ENCODE assay signal across 13 cellular contexts in the genomic region with DNA sequence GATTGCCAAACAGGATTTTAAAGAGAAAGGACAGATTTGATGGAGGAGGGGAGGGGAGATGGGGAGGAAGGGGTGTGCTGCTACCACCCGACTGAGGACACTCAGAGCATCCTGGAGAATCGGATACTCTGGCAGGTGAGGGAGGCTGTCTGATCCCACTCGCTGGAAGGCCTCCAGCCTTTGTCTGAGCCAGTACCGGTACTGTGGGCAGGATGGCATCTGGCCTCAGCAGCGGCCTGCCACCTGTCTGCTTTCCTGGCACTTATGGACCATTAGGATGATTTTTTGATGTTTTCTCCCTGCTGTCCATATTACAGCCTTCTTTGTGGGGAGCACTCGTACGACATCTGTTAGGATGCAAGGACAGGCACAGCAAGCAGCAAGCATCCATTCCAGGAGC. TPM values are rescaled to one million over a fixed set of nuclear protein-coding genes. Genes with fewer than 3 reads are reported as not detected.
DNase-seq lines count a peak whose midpoint lies in the region; ATAC-seq, FAIRE-seq and TF ChIP-seq lines count a peak whose summit lies in the region.
"Had no signal": no experiment of that assay in that cellular context is flagged by ENCODE, and none has a peak within 500 bp of the region (broad histone marks: within the 10 kb centered on the region; RNA-seq: fewer than 3 reads in every experiment).

No MANE protein-coding gene starts in this region.

- CTCF ChIA-PET in CD4-positive, alpha-beta T cell (lab: Charles Lee): interaction anchor here (1.3 to 1.8 kb wide), 4 partner anchors 12 to 64 kb away, joined by 4 to 13 read pairs (median 6); partner anchors contain the start of gene ATP2B4
- CTCF ChIA-PET in K562 (lab: Yijun Ruan, JAX; ENCODE audit: low intra/inter-chr PET ratio): interaction anchor here (1.1 kb wide), 1 partner anchor 29 kb away, joined by 4 read pairs; no protein-coding TSS in a partner anchor
- CTCF ChIA-PET in naive thymus-derived CD4-positive, alpha-beta T cell (lab: Charles Lee): no interaction called here

- ATAC-seq in CD4-positive, alpha-beta T cell (ENCODE audit: poor library complexity): no peak
- no peak for ATAC-seq in K562
- ATAC-seq in naive thymus-derived CD4-positive, alpha-beta T cell: no peak
- no peak for ATAC-seq in GM21381 (IDR thresholded peaks at IDR 0.05; ENCODE audit: unreplicated experiment)
- no peak for ATAC-seq in GM18519 (IDR thresholded peaks at IDR 0.05; ENCODE audit: low FRiP score, unreplicated experiment)
- no peak for ATAC-seq in HG03432 (IDR thresholded peaks at IDR 0.05; ENCODE audit: unreplicated experiment)
- ATAC-seq: activated CD8-positive, alpha-beta memory T cell treated with anti-CD3 and anti-CD28 coated beads, Interleukin-2, amount 10 ng/mL, durations not matched to agents 7 days and 5 days; body of pancreas had no signal

- FAIRE-seq in K562 (lab: Jason Lieb, UNC): no peak

- H3K9ac ChIP-seq in K562 (ENCODE audit: insufficient read depth in 1 of 2, low read depth in 2 of 2, low read length in 2 of 2): peak overlapping the region in 1 of 2 experiments; percentile 31; a peak in 1 of 4 replicates

- TF ChIP-seq EP300 in K562 (IDR thresholded peaks at IDR 0.05; ENCODE audit: low read length): no peak

- H4K20me1 ChIP-seq in K562 (replicated peaks; ENCODE audit: control insufficient read depth, insufficient read depth, low read length): no peaks in the 10 kb centered on the region

- WGBS in K562 (ENCODE audit: insufficient coverage, low coverage, missing lambda C conversion rate): 76% methylated on average over 7 of the region's 7 CpGs

- no peaks in the 10 kb centered on the region for H3K9me3 ChIP-seq in CD4-positive, alpha-beta T cell (ENCODE audit: control insufficient read depth, low read length)
- H3K9me3 ChIP-seq in K562 (replicated peaks; ENCODE audit: control insufficient read depth, insufficient read depth, low read depth, low read length): no peaks in the 10 kb centered on the region
- no peaks in the 10 kb centered on the region for H3K9me3 ChIP-seq in naive thymus-derived CD4-positive, alpha-beta T cell (ENCODE audit: control insufficient read depth in 2 of 3, low read length in 3 of 3)
- H3K9me3 ChIP-seq: body of pancreas had no signal

- intact Hi-C loops in CD4-positive, alpha-beta T cell (cut with DNase I, micrococcal nuclease): no loop called here
- intact Hi-C loops in K562 (cut with micrococcal nuclease): no loop called here
- intact Hi-C loops in naive thymus-derived CD4-positive, alpha-beta T cell (cut with micrococcal nuclease): no loop called here

- no TSS peak for BruUV-seq in K562 (replicated peaks; lab: Mats Ljungman, UMichigan)

- no peaks in the 10 kb centered on the region for H3K79me2 ChIP-seq in K562 (ENCODE audit: control insufficient read depth, insufficient read depth, low read length)

- H3K36me3 Mint-ChIP-seq in CD4-positive, alpha-beta T cell (ENCODE audit: low read depth): peaks cover 63% of the 10 kb centered on the region
- H3K36me3 Mint-ChIP-seq in naive thymus-derived CD4-positive, alpha-beta T cell: peaks cover 0 to 39% (median 8%) of the 10 kb centered on the region in 5 donors

- H3K4me2 ChIP-seq in K562 (ENCODE audit: insufficient read depth, low read length): no peak overlapping the region
- H3K4me2 ChIP-seq: smooth muscle cell had no signal

- no peak for TF ChIP-seq CTCF in CD4-positive, alpha-beta T cell (IDR thresholded peaks at IDR 0.05)
- no peak for TF ChIP-seq CTCF in K562 (IDR thresholded peaks at IDR 0.05 in 2 of 3, conservative IDR thresholded peaks at IDR 0.05 in 1 of 3; ENCODE audit: insufficient read depth in 2 of 3, low read depth in 1 of 3, low read length in 3 of 3)

- H3K4me1 ChIP-seq in K562 (replicated peaks in 1 of 2; ENCODE audit: control insufficient read depth in 2 of 2, insufficient read depth in 2 of 2, low read length in 2 of 2): peaks cover 11 to 21% of the 10 kb centered on the region in 2 experiments; a peak in 4 of 5 replicates
- peaks cover 8 to 17% of the 10 kb centered on the region in 2 donors for H3K4me1 ChIP-seq in naive thymus-derived CD4-positive, alpha-beta T cell (ENCODE audit: control insufficient read depth in 2 of 2, insufficient read depth in 2 of 2, low read length in 2 of 2)

- H3K4me1 Mint-ChIP-seq in CD4-positive, alpha-beta T cell (ENCODE audit: low read depth): peaks cover 67% of the 10 kb centered on the region
- H3K4me1 Mint-ChIP-seq in naive thymus-derived CD4-positive, alpha-beta T cell: peaks cover 40 to 62% (median 45%) of the 10 kb centered on the region in 7 donors

- H3K27me3 ChIP-seq in CD4-positive, alpha-beta T cell (ENCODE audit: control insufficient read depth, insufficient read depth, low read length): no peaks in the 10 kb centered on the region
- no peaks in the 10 kb centered on the region; a peak in 1 of 5 replicates for H3K27me3 ChIP-seq in K562 (ENCODE audit: control insufficient read depth in 2 of 2, insufficient read depth in 2 of 2, low read length in 2 of 2)
- H3K27me3 ChIP-seq in naive thymus-derived CD4-positive, alpha-beta T cell (ENCODE audit: control insufficient read depth in 2 of 2, insufficient read depth in 2 of 2, low read length in 2 of 2): no peaks in the 10 kb centered on the region
- H3K27me3 ChIP-seq: body of pancreas had no signal

- H2AFZ ChIP-seq in K562 (ENCODE audit: low read depth, low read length): no peak overlapping the region

- DNase-seq in CD4-positive, alpha-beta T cell: no peak
- DNase-seq in NCI-H1105 treated with DMSO at 0.1 percent for 48 hours (lab: John Stamatoyannopoulos, UW) (peak; percentile 69), K562 (ENCODE audit: extremely low read depth in 1 of 4, low spot score in 3 of 4) (no peak), mesenteric fat pad (ENCODE audit: low spot score) (no peak)
- DNase-seq in naive thymus-derived CD4-positive, alpha-beta T cell: no peak
- DNase-seq: activated CD8-positive, alpha-beta memory T cell treated with anti-CD3 and anti-CD28 coated beads, Interleukin-2, amount 10 ng/mL, durations not matched to agents 7 days and 5 days; NCI-H1048 had no signal

- H3K4me3 Mint-ChIP-seq in CD4-positive, alpha-beta T cell: no peak overlapping the region
- H3K4me3 Mint-ChIP-seq in naive thymus-derived CD4-positive, alpha-beta T cell: peak overlapping the region in 8 of 10 donors; percentile 30 to 72 (median 52)
- H3K4me3 Mint-ChIP-seq: activated CD8-positive, alpha-beta memory T cell treated with anti-CD3 and anti-CD28 coated beads, Interleukin-2, amount 10 ng/mL, durations not matched to agents 7 days and 5 days; nephron had no signal

- H3K27ac ChIP-seq in CD4-positive, alpha-beta T cell (ENCODE audit: low read depth, low read length): no peak overlapping the region
- H3K27ac ChIP-seq in K562 (ENCODE audit: extremely low read depth, low read depth, low read length): no peak overlapping the region
- no peak overlapping the region for H3K27ac ChIP-seq in naive thymus-derived CD4-positive, alpha-beta T cell (ENCODE audit: low read depth, low read length)
- H3K27ac ChIP-seq: body of pancreas had no signal

- H3K27me3 Mint-ChIP-seq in CD4-positive, alpha-beta T cell: no peaks in the 10 kb centered on the region
- H3K27me3 Mint-ChIP-seq in naive thymus-derived CD4-positive, alpha-beta T cell: no peaks in the 10 kb centered on the region
- H3K27me3 Mint-ChIP-seq: activated CD8-positive, alpha-beta memory T cell treated with anti-CD3 and anti-CD28 coated beads, Interleukin-2, amount 10 ng/mL, durations not matched to agents 7 days and 5 days had no signal

- no peak for TF ChIP-seq POLR2A in K562 (conservative IDR thresholded peaks at IDR 0.05)

- peak overlapping the region; percentile 48 for H3K27ac Mint-ChIP-seq in CD4-positive, alpha-beta T cell
- H3K27ac Mint-ChIP-seq in naive thymus-derived CD4-positive, alpha-beta T cell: peak overlapping the region in 5 of 9 donors; percentile 8 to 85 (median 44)

- in situ Hi-C loops in K562 (cut with MboI): no loop called here

- POLR2A ChIA-PET in CD4-positive, alpha-beta T cell (lab: Charles Lee): interaction anchor here (1.2 to 2.2 kb wide), 4 partner anchors 12 to 45 kb away, joined by 3 to 10 read pairs (median 4); partner anchors contain the start of gene ATP2B4
- POLR2A ChIA-PET in K562 (lab: Yijun Ruan, JAX): interaction anchor here (0.5 to 1.2 kb wide), 2 partner anchors 15 to 86 kb away, joined by 3 to 4 read pairs; no protein-coding TSS in a partner anchor
- POLR2A ChIA-PET in naive thymus-derived CD4-positive, alpha-beta T cell (lab: Charles Lee): no interaction called here

- no peak overlapping the region for H3K4me3 ChIP-seq in K562
- H3K4me3 ChIP-seq in naive thymus-derived CD4-positive, alpha-beta T cell (ENCODE audit: low read length): no peak overlapping the region
- H3K4me3 ChIP-seq: body of pancreas, smooth muscle cell had no signal

- H3K9me1 ChIP-seq in K562 (ENCODE audit: control insufficient read depth, insufficient read depth, low read length): no peaks in the 10 kb centered on the region

- H3K9me3 Mint-ChIP-seq in CD4-positive, alpha-beta T cell: no peaks in the 10 kb centered on the region
- no peaks in the 10 kb centered on the region for H3K9me3 Mint-ChIP-seq in naive thymus-derived CD4-positive, alpha-beta T cell
- H3K9me3 Mint-ChIP-seq: nephron had no signal

- no peak for TF ChIP-seq RAD21 in K562 (CRISPR knock-in tag; conservative IDR thresholded peaks at IDR 0.05 in 1 of 2, IDR thresholded peaks at IDR 0.05 in 1 of 2)

- no peaks in the 10 kb centered on the region for H3K36me3 ChIP-seq in K562 (ENCODE audit: control insufficient read depth, insufficient read depth, low read length)
- peaks cover 0 to 19% (median 0%) of the 10 kb centered on the region in 3 experiments for H3K36me3 ChIP-seq in naive thymus-derived CD4-positive, alpha-beta T cell (ENCODE audit: control insufficient read depth in 2 of 3, insufficient read depth in 3 of 3, low read length in 3 of 3)

RNA-seq across cellular contexts. Expression of gene ATP2B4, which starts 11.4 kb away (rescaled TPM):
- 10 to 100 TPM; 23.6 to 23.7 TPM for total RNA-seq in CD4-positive, alpha-beta T cell
- 99.9 and 127 TPM in 2 replicates for total RNA-seq in K562 (2011; cell fraction: chromatin; rRNA removed; ENCODE audit: low replicate concordance)
- total RNA-seq in K562 (2011; cell fraction: nucleolus; rRNA removed): 72.9 and 73.4 TPM in 2 replicates
- 89.0 and 95.0 TPM in 2 replicates for total RNA-seq in K562 (2011; cell fraction: nucleoplasm; rRNA removed)
- total RNA-seq in K562 (2014; rRNA removed) (15.6 and 16.2 TPM in 2 replicates), K562 (2014; rRNA removed; fragmentation: Illumina TruSeq; extraction: Trizol) (18.2 and 19.7 TPM in 2 replicates), K562 (2015; rRNA removed; fragmentation: Illumina TruSeq; extraction: Trizol) (22.8 and 24.3 TPM in 2 replicates), K562 (2021) (24.2 and 26.3 TPM in 2 replicates), mesenteric fat pad (122 TPM)
- polyA plus RNA-seq in K562 (2011; rRNA removed) (38.5 and 40.6 TPM in 2 replicates), K562 (2014; fragmentation: Illumina TruSeq; extraction: Trizol) (24.4 and 28.7 TPM in 2 replicates), K562 (2014; fragmentation: Nextera tagmentation; extraction: Ambion mirVana) (10 to 100 TPM; 10.3 to 11.3 TPM), K562 (2014; rRNA removed) (20.2 and 21.7 TPM in 2 replicates)
- 22.6 and 31.8 TPM in 2 replicates for polyA plus RNA-seq in K562 (2011; cell fraction: cytosol; rRNA removed)
- 65.0 and 81.5 TPM in 2 replicates for polyA plus RNA-seq in K562 (2011; cell fraction: nucleus; rRNA removed)
- 19.0 and 22.9 TPM in 2 replicates for polyA plus RNA-seq in K562 (2012)
- polyA minus RNA-seq in K562 (2011; rRNA and poly(A)+ RNA removed): 90.3 and 109 TPM in 2 replicates
- polyA minus RNA-seq in K562 (2011; cell fraction: cytosol; rRNA and poly(A)+ RNA removed): 46.4 and 53.4 TPM in 2 replicates
- polyA minus RNA-seq in K562 (2011; cell fraction: nucleus; rRNA and poly(A)+ RNA removed): 27.2 and 48.3 TPM in 2 replicates
- total RNA-seq in naive thymus-derived CD4-positive, alpha-beta T cell: 10 to 100 TPM; 29.8 to 84.0 (median 59.9) TPM
- 10 to 100 TPM; 10.2 to 11.7 TPM for polyA plus RNA-seq in naive thymus-derived CD4-positive, alpha-beta T cell
